Comparison of ENCODE assay signal across 11 cellular contexts in the genomic region with DNA sequence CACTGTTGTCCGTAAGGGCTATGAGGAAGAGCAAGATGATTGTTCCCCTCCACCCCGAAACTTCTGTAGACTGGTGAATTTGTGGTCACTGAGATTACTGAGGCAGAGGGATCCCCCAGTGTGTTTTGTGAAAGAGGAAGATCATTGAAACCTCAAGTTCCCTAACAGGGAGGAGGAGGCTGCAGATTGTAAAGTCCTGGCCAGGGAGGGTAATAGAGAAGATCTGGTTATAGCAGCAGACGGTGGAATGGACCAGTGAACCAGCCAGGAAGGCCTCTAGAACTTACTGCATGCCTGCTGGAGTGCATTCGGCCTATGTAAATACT. TPM values are rescaled to one million over a fixed set of nuclear protein-coding genes. Genes with fewer than 3 reads are reported as not detected.
A peak's percentile ranks its signal among the peaks of the same experiment; 100 is the strongest.
DNase-seq lines count a peak whose midpoint lies in the region; ATAC-seq and TF ChIP-seq lines count a peak whose summit lies in the region.
"Had no signal": no experiment of that assay in that cellular context is flagged by ENCODE, and none has a peak within 500 bp of the region (broad histone marks: within the 10 kb centered on the region; RNA-seq: fewer than 3 reads in every experiment).

No MANE protein-coding gene starts in this region.

- H3K9me3 ChIP-seq in mucosa of descending colon (no peaks in the 10 kb centered on the region), esophagus squamous epithelium (no peaks in the 10 kb centered on the region)

- intact Hi-C loops in mucosa of descending colon (cut with DNase I, micrococcal nuclease): no loop called here
- intact Hi-C loops in activated T-helper 2 cell treated with anti-CD3 and anti-CD28 coated beads, Interferon-gamma antibody, Interleukin-2, Interleukin-4, amounts not matched to agents 10 μg/mL and 5 μg/mL and 100 μg/mL, durations not matched to agents 14 hours and 24 hours and 36 hours (cut with micrococcal nuclease): no loop called here
- intact Hi-C loops in esophagus squamous epithelium (cut with DNase I): no loop called here

- TF ChIP-seq POLR2A in esophagus squamous epithelium (IDR thresholded peaks at IDR 0.05): no peak

- H3K4me1 ChIP-seq in mucosa of descending colon (ENCODE audit: low read depth): peaks cover 23% of the 10 kb centered on the region
- peaks cover 3 to 19% (median 6%) of the 10 kb centered on the region in 3 donors for H3K4me1 ChIP-seq in esophagus squamous epithelium

- TF ChIP-seq CTCF in mucosa of descending colon (IDR thresholded peaks at IDR 0.05) (no peak), esophagus squamous epithelium (IDR thresholded peaks at IDR 0.05) (no peak)

- H3K4me3 ChIP-seq in mucosa of descending colon: no peak overlapping the region
- no peak overlapping the region for H3K4me3 ChIP-seq in esophagus squamous epithelium

- H3K9me3 Mint-ChIP-seq in IgD-negative memory B cell: no peaks in the 10 kb centered on the region
- H3K9me3 Mint-ChIP-seq in activated T-helper 2 cell treated with anti-CD3 and anti-CD28 coated beads, Interferon-gamma antibody, Interleukin-2, Interleukin-4, amounts not matched to agents 10 μg/mL and 5 μg/mL and 100 μg/mL, durations not matched to agents 14 hours and 24 hours and 36 hours: no peaks in the 10 kb centered on the region

- peaks cover 37% of the 10 kb centered on the region for H3K27me3 Mint-ChIP-seq in IgD-negative memory B cell
- H3K27me3 Mint-ChIP-seq in activated T-helper 2 cell treated with anti-CD3 and anti-CD28 coated beads, Interferon-gamma antibody, Interleukin-2, Interleukin-4, amounts not matched to agents 10 μg/mL and 5 μg/mL and 100 μg/mL, durations not matched to agents 14 hours and 24 hours and 36 hours (ENCODE audit: low read depth): peaks cover 8% of the 10 kb centered on the region

- H3K36me3 Mint-ChIP-seq in IgD-negative memory B cell: peaks cover 18% of the 10 kb centered on the region
- H3K36me3 Mint-ChIP-seq in activated T-helper 2 cell treated with anti-CD3 and anti-CD28 coated beads, Interferon-gamma antibody, Interleukin-2, Interleukin-4, amounts not matched to agents 10 μg/mL and 5 μg/mL and 100 μg/mL, durations not matched to agents 14 hours and 24 hours and 36 hours (ENCODE audit: low read depth): peaks cover 23% of the 10 kb centered on the region

- 84 to 85% methylated on average over 4 of the region's 4 CpGs for WGBS in esophagus squamous epithelium, 2 donors

- no peak for DNase-seq in mucosa of descending colon
- no peak for DNase-seq in NCI-H1092 treated with DMSO at 0.1 percent for 48 hours (lab: John Stamatoyannopoulos, UW)
- no peak for DNase-seq in activated T-helper 2 cell treated with anti-CD3 and anti-CD28 coated beads, Interferon-gamma antibody, Interleukin-2, Interleukin-4, amounts not matched to agents 10 μg/mL and 5 μg/mL and 100 μg/mL, durations not matched to agents 14 hours and 24 hours and 36 hours (ENCODE audit: low spot score)
- DNase-seq in esophagus squamous epithelium (lab: John Stamatoyannopoulos, UW): no peak
- DNase-seq in cerebellar cortex (ENCODE audit: low spot score): no peak
- DNase-seq: effector CD8-positive, alpha-beta T cell; mammary epithelial cell; NCI-H446 treated with DMSO at 0.1 percent for 48 hours had no signal

- H3K4me3 Mint-ChIP-seq in IgD-negative memory B cell: peak overlapping the region in 2 of 4 donors; percentile 0 to 58
- no peak overlapping the region for H3K4me3 Mint-ChIP-seq in activated T-helper 2 cell treated with anti-CD3 and anti-CD28 coated beads, Interferon-gamma antibody, Interleukin-2, Interleukin-4, amounts not matched to agents 10 μg/mL and 5 μg/mL and 100 μg/mL, durations not matched to agents 14 hours and 24 hours and 36 hours (ENCODE audit: low read depth)

- peaks cover 25 to 31% (median 29%) of the 10 kb centered on the region in 3 donors for H3K4me1 Mint-ChIP-seq in IgD-negative memory B cell
- peaks cover 13% of the 10 kb centered on the region for H3K4me1 Mint-ChIP-seq in activated T-helper 2 cell treated with anti-CD3 and anti-CD28 coated beads, Interferon-gamma antibody, Interleukin-2, Interleukin-4, amounts not matched to agents 10 μg/mL and 5 μg/mL and 100 μg/mL, durations not matched to agents 14 hours and 24 hours and 36 hours (ENCODE audit: low read depth)

- H3K27ac Mint-ChIP-seq in IgD-negative memory B cell: peak overlapping the region; percentile 1 to 48 (median 1)
- H3K27ac Mint-ChIP-seq in activated T-helper 2 cell treated with anti-CD3 and anti-CD28 coated beads, Interferon-gamma antibody, Interleukin-2, Interleukin-4, amounts not matched to agents 10 μg/mL and 5 μg/mL and 100 μg/mL, durations not matched to agents 14 hours and 24 hours and 36 hours: no peak overlapping the region

- no peak overlapping the region for H3K27ac ChIP-seq in esophagus squamous epithelium

- H3K36me3 ChIP-seq in mucosa of descending colon (ENCODE audit: low read depth): no peaks in the 10 kb centered on the region
- peaks cover 0 to 59% (median 0%) of the 10 kb centered on the region in 3 donors for H3K36me3 ChIP-seq in esophagus squamous epithelium

- ATAC-seq in GM18870 (IDR thresholded peaks at IDR 0.05; ENCODE audit: unreplicated experiment) (peak; percentile 76), HG02610 (IDR thresholded peaks at IDR 0.05; ENCODE audit: unreplicated experiment) (peak; percentile 88), mucosa of descending colon (peak; percentile 15)

- no peaks in the 10 kb centered on the region for H3K27me3 ChIP-seq in esophagus squamous epithelium

RNA-seq across cellular contexts. Expression of gene LMTK2, which starts 31.1 kb away (rescaled TPM):
- polyA plus RNA-seq in IgD-negative memory B cell: 1.6 TPM
- total RNA-seq in mucosa of descending colon (10 to 100 TPM; 48.6 to 70.2 (median 52.9) TPM), esophagus squamous epithelium (10 to 100 TPM; 16.0 to 29.3 (median 20.3) TPM)
- 14.7 and 15.0 TPM in 2 replicates for total RNA-seq in activated T-helper 2 cell treated with anti-CD3 and anti-CD28 coated beads, Interferon-gamma antibody, Interleukin-2, Interleukin-4, amounts not matched to agents 10 μg/mL and 5 μg/mL and 100 μg/mL, durations not matched to agents 14 hours and 24 hours and 36 hours

Comparison
In these comparisons a context has a peak if more than half of its experiments do, and no peak if none do; other contexts are left out.
1. ATAC-seq: peak in every context shown above with its lines; median percentile 88 in HG02610; 76 in GM18870; 15 in mucosa of descending colon.